1 cellular context compared by ENCODE assay signal in genomic region chr18:73646196-73646595, GRCh38.
TF ChIP-seq lines count a peak whose summit lies in the region.

No MANE protein-coding gene starts in this region.

TF ChIP-seq in GM23338, 12 proteins besides CTCF, POLR2A, EP300 and RAD21:
- no peak for TF ChIP-seq REST (IDR thresholded peaks at IDR 0.05; ENCODE audit: unreplicated experiment)
- TF ChIP-seq STAT1 (IDR thresholded peaks at IDR 0.05; ENCODE audit: unreplicated experiment) = no peak
- TF ChIP-seq ZNF331 (CRISPR knock-in tag; IDR thresholded peaks at IDR 0.05; ENCODE audit: low read depth) = no peak
- no peak for TF ChIP-seq ZNF462 (CRISPR knock-in tag; IDR thresholded peaks at IDR 0.05)
- no peak for TF ChIP-seq POLR2AphosphoS5 (IDR thresholded peaks at IDR 0.05; ENCODE audit: low read depth)
- TF ChIP-seq NANOG (IDR thresholded peaks at IDR 0.05; ENCODE audit: borderline replicate concordance) = no peak
- TF ChIP-seq JUNB (IDR thresholded peaks at IDR 0.05; ENCODE audit: unreplicated experiment) = no peak
- no peak for TF ChIP-seq EZH2phosphoT487 (IDR thresholded peaks at IDR 0.05; ENCODE audit: unreplicated experiment)
- no peak for TF ChIP-seq CREB1 (CRISPR knock-in tag; IDR thresholded peaks at IDR 0.05; ENCODE audit: low read depth)
- no peak for TF ChIP-seq ZNF114 (CRISPR knock-in tag; IDR thresholded peaks at IDR 0.05)
- no peak for TF ChIP-seq ETS1 (IDR thresholded peaks at IDR 0.05)
- TF ChIP-seq EZH2 (IDR thresholded peaks at IDR 0.05; ENCODE audit: low read depth, unreplicated experiment) = no peak
